ENCODE assay signal across 1 cellular context in the genomic region with DNA sequence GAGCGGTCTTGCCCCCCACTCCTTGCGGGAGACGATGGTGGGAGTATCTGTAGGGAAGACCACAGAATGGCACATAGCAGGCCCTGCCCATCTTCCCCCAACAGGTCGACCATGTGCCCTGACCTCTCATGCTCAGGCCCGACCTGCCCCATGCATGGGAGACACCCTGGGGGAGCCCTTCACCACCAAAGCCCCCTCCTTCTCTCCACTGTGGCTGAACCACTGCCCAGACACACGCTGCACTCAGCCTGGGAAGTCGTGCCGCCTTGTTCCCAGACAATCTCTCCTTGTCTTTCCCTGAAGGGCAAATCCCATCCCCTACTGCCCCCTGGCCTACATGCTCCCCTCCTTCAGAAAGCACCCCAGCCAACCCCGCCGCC.
TF ChIP-seq lines count a peak whose summit lies in the region.

No MANE protein-coding gene starts in this region.

TF ChIP-seq in H1, 55 proteins besides CTCF, POLR2A, EP300 and RAD21:
- TF ChIP-seq KDM5A (IDR thresholded peaks at IDR 0.05; ENCODE audit: low read length) (no peak), RXRA (IDR thresholded peaks at IDR 0.05; ENCODE audit: insufficient read depth, low read depth, low read length) (no peak), GTF2F1 (IDR thresholded peaks at IDR 0.05; ENCODE audit: borderline replicate concordance, low read depth, low read length) (no peak), SP4 (IDR thresholded peaks at IDR 0.05; ENCODE audit: low read length) (no peak), RBBP5 (IDR thresholded peaks at IDR 0.05; ENCODE audit: borderline replicate concordance, low read depth, low read length) (no peak), CBX8 (IDR thresholded peaks at IDR 0.05; ENCODE audit: borderline replicate concordance, low read depth, low read length) (no peak), GABPA (IDR thresholded peaks at IDR 0.05; ENCODE audit: borderline replicate concordance, insufficient read depth, low read length) (no peak), ASH2L (IDR thresholded peaks at IDR 0.05; ENCODE audit: low read length) (no peak), POU5F1 (IDR thresholded peaks at IDR 0.05; ENCODE audit: low read depth, low read length) (no peak), BCL11A (IDR thresholded peaks at IDR 0.05; ENCODE audit: low read depth in 2 of 2, low read length in 2 of 2) (no peak), TEAD4 (IDR thresholded peaks at IDR 0.05; ENCODE audit: low read depth, low read length) (no peak), KDM4A (IDR thresholded peaks at IDR 0.05; ENCODE audit: low read depth, low read length, severe bottlenecking) (no peak), TAF7 (optimal IDR thresholded peaks at IDR 0.05; ENCODE audit: borderline replicate concordance, low read depth, low read length) (no peak)
- TF ChIP-seq, protein P1, sequence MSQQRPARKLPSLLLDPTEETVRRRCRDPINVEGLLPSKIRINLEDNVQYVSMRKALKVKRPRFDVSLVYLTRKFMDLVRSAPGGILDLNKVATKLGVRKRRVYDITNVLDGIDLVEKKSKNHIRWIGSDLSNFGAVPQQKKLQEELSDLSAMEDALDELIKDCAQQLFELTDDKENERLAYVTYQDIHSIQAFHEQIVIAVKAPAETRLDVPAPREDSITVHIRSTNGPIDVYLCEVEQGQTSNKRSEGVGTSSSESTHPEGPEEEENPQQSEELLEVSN (IDR thresholded peaks at IDR 0.05): no peak
- TF ChIP-seq, protein P2, sequence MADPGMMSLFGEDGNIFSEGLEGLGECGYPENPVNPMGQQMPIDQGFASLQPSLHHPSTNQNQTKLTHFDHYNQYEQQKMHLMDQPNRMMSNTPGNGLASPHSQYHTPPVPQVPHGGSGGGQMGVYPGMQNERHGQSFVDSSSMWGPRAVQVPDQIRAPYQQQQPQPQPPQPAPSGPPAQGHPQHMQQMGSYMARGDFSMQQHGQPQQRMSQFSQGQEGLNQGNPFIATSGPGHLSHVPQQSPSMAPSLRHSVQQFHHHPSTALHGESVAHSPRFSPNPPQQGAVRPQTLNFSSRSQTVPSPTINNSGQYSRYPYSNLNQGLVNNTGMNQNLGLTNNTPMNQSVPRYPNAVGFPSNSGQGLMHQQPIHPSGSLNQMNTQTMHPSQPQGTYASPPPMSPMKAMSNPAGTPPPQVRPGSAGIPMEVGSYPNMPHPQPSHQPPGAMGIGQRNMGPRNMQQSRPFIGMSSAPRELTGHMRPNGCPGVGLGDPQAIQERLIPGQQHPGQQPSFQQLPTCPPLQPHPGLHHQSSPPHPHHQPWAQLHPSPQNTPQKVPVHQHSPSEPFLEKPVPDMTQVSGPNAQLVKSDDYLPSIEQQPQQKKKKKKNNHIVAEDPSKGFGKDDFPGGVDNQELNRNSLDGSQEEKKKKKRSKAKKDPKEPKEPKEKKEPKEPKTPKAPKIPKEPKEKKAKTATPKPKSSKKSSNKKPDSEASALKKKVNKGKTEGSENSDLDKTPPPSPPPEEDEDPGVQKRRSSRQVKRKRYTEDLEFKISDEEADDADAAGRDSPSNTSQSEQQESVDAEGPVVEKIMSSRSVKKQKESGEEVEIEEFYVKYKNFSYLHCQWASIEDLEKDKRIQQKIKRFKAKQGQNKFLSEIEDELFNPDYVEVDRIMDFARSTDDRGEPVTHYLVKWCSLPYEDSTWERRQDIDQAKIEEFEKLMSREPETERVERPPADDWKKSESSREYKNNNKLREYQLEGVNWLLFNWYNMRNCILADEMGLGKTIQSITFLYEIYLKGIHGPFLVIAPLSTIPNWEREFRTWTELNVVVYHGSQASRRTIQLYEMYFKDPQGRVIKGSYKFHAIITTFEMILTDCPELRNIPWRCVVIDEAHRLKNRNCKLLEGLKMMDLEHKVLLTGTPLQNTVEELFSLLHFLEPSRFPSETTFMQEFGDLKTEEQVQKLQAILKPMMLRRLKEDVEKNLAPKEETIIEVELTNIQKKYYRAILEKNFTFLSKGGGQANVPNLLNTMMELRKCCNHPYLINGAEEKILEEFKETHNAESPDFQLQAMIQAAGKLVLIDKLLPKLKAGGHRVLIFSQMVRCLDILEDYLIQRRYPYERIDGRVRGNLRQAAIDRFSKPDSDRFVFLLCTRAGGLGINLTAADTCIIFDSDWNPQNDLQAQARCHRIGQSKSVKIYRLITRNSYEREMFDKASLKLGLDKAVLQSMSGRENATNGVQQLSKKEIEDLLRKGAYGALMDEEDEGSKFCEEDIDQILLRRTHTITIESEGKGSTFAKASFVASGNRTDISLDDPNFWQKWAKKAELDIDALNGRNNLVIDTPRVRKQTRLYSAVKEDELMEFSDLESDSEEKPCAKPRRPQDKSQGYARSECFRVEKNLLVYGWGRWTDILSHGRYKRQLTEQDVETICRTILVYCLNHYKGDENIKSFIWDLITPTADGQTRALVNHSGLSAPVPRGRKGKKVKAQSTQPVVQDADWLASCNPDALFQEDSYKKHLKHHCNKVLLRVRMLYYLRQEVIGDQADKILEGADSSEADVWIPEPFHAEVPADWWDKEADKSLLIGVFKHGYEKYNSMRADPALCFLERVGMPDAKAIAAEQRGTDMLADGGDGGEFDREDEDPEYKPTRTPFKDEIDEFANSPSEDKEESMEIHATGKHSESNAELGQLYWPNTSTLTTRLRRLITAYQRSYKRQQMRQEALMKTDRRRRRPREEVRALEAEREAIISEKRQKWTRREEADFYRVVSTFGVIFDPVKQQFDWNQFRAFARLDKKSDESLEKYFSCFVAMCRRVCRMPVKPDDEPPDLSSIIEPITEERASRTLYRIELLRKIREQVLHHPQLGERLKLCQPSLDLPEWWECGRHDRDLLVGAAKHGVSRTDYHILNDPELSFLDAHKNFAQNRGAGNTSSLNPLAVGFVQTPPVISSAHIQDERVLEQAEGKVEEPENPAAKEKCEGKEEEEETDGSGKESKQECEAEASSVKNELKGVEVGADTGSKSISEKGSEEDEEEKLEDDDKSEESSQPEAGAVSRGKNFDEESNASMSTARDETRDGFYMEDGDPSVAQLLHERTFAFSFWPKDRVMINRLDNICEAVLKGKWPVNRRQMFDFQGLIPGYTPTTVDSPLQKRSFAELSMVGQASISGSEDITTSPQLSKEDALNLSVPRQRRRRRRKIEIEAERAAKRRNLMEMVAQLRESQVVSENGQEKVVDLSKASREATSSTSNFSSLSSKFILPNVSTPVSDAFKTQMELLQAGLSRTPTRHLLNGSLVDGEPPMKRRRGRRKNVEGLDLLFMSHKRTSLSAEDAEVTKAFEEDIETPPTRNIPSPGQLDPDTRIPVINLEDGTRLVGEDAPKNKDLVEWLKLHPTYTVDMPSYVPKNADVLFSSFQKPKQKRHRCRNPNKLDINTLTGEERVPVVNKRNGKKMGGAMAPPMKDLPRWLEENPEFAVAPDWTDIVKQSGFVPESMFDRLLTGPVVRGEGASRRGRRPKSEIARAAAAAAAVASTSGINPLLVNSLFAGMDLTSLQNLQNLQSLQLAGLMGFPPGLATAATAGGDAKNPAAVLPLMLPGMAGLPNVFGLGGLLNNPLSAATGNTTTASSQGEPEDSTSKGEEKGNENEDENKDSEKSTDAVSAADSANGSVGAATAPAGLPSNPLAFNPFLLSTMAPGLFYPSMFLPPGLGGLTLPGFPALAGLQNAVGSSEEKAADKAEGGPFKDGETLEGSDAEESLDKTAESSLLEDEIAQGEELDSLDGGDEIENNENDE (IDR thresholded peaks at IDR 0.05; ENCODE audit: insufficient replicate concordance, low read length): no peak
